ENCODE assay signal across 18 cellular contexts in genomic region chrX:134416106-134416505, GRCh38.
"Had no signal": no experiment of that assay in that cellular context is flagged by ENCODE, and none has a peak within 500 bp of the region (broad histone marks: within the 10 kb centered on the region; RNA-seq: fewer than 3 reads in every experiment).

No MANE protein-coding gene starts in this region.

- H3K27me3 ChIP-seq: esophagus muscularis mucosa, foreskin keratinocyte, neural progenitor cell, ovary, right atrium auricular region, suprapubic skin, thyroid gland had no signal

- DNase-seq: cortex of kidney; dorsolateral prefrontal cortex; effector CD8-positive, alpha-beta T cell; foreskin keratinocyte; immature natural killer cell; lower lobe of right lung; nucleus accumbens; ovary; stimulated activated CD4-positive, alpha-beta T cell treated with anti-CD3 and anti-CD28 coated beads, Interleukin-2, amount 100 ng/mL, for 48 hours; stimulated activated naive CD4-positive, alpha-beta T cell treated with Interleukin-2 at 50 U/mL for 16 hours; thyroid gland had no signal

- ATAC-seq: foreskin keratinocyte; natural killer cell treated with Interleukin-12 subunit alpha and Interleukin-12 subunit beta and Interleukin-15 and Interleukin-18, amount 100 ng/mL, for 72 hours had no signal

- H3K4me3 ChIP-seq: dorsolateral prefrontal cortex, esophagus muscularis mucosa, lower lobe of right lung, neural progenitor cell, ovary, right atrium auricular region, smooth muscle cell, suprapubic skin, thyroid gland had no signal

- H3K36me3 ChIP-seq: ovary, thyroid gland had no signal

- FAIRE-seq: urothelium cell line had no signal
